ENCODE assay signal across 23 cellular contexts in the genomic region with DNA sequence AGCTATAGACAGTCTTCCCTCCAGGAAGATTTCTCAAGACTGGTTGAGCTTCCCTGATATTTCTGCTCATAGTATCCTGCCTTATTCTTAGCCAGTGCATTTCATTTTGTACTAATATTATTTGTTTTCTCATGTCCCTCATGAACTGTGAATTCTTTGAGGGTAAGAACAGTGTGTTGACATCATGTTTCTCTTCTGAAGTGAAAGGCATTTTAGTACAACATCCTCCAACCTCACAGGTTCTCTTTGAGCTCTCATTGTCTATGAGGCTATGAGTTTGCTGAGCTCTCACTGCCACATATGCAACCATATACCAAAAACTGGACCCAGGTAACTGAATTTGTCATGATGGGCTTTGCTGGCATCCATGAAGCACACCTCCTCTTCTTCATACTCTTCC. TPM values are rescaled to one million over a fixed set of nuclear protein-coding genes. Genes with fewer than 3 reads are reported as not detected.
DNase-seq lines count a peak whose midpoint lies in the region; ATAC-seq, FAIRE-seq and TF ChIP-seq lines count a peak whose summit lies in the region.
"Had no signal": no experiment of that assay in that cellular context is flagged by ENCODE, and none has a peak within 500 bp of the region (broad histone marks: within the 10 kb centered on the region; RNA-seq: fewer than 3 reads in every experiment).

A gene with protein sequence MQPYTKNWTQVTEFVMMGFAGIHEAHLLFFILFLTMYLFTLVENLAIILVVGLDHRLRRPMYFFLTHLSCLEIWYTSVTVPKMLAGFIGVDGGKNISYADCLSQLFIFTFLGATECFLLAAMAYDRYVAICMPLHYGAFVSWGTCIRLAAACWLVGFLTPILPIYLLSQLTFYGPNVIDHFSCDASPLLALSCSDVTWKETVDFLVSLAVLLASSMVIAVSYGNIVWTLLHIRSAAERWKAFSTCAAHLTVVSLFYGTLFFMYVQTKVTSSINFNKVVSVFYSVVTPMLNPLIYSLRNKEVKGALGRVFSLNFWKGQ (plus strand): TSS at position 301 of the 400 bp plus-strand sequence. CDS start 0 bp downstream, at position 301.

- H3K36me3 Mint-ChIP-seq in glutamatergic neuron (ENCODE audit: unreplicated experiment): no peaks in the 10 kb centered on the region
- H3K36me3 Mint-ChIP-seq: CD4-positive, CD25-positive, alpha-beta regulatory T cell; CD8-positive, alpha-beta memory T cell had no signal

- CTCF ChIA-PET in AG04450 (lab: Charles Lee): interaction anchor here (1.1 to 2.0 kb wide), 2 partner anchors 230 to 493 kb away, joined by 3 to 5 read pairs; no protein-coding TSS in a partner anchor

- no peaks in the 10 kb centered on the region for H3K27me3 ChIP-seq in AG04450 (ENCODE audit: control insufficient read depth, insufficient read depth, low read length)
- no peaks in the 10 kb centered on the region for H3K27me3 ChIP-seq in body of pancreas
- no peaks in the 10 kb centered on the region for H3K27me3 ChIP-seq in pancreas
- H3K27me3 ChIP-seq in smooth muscle cell (ENCODE audit: low read depth): no peaks in the 10 kb centered on the region
- H3K27me3 ChIP-seq: BE2C had no signal

- ATAC-seq in body of pancreas (no peak), pancreas (no peak), HG02973 (IDR thresholded peaks at IDR 0.05; ENCODE audit: unreplicated experiment) (no peak), GM18517 (IDR thresholded peaks at IDR 0.05; ENCODE audit: unreplicated experiment) (no peak)
- ATAC-seq: GM12878, GM23338 had no signal

- H3K9me3 ChIP-seq in AG04450 (ENCODE audit: control insufficient read depth, insufficient read depth, low read length) (no peaks in the 10 kb centered on the region), body of pancreas (no peaks in the 10 kb centered on the region), pancreas (no peaks in the 10 kb centered on the region), smooth muscle cell (replicated peaks; ENCODE audit: low read depth) (no peaks in the 10 kb centered on the region)
- H3K9me3 ChIP-seq: BE2C had no signal

- DNase-seq in AG04450 (ENCODE audit: low read depth, low spot score) (no peak), body of pancreas (no peak), pancreas (no peak), smooth muscle cell (lab: John Stamatoyannopoulos, UW; ENCODE audit: unreplicated experiment) (no peak), GM19238 (ENCODE audit: insufficient read length, low spot score) (no peak), glutamatergic neuron (no peak)
- DNase-seq: BE2C; C1 segment of cervical spinal cord; CD4-positive, CD25-positive, alpha-beta regulatory T cell; CD8-positive, alpha-beta memory T cell; COR-L47; DMS 273 treated with DMSO at 0.1 percent for 48 hours; DMS53; DND-41; EL; HCEC 1CT had no signal

- no peaks in the 10 kb centered on the region for H4K20me1 ChIP-seq in smooth muscle cell (ENCODE audit: low read depth)

- H2AFZ ChIP-seq in smooth muscle cell (ENCODE audit: low read depth): no peak within 1 kb of the TSS
- H2AFZ ChIP-seq: GM23338 had no signal

- no peaks in the 10 kb centered on the region for H3F3A ChIP-seq in smooth muscle cell (ENCODE audit: low read depth)

- H3K4me3 ChIP-seq in AG04450 (ENCODE audit: low read depth, low read length) (no peak within 1 kb of the TSS), body of pancreas (no peak within 1 kb of the TSS), pancreas (no peak within 1 kb of the TSS), smooth muscle cell (no peak within 1 kb of the TSS)
- H3K4me3 ChIP-seq: GM12878, GM23338 had no signal

- TF ChIP-seq POLR2A in body of pancreas (IDR thresholded peaks at IDR 0.05): no peak

- POLR2A ChIA-PET in AG04450 (lab: Yijun Ruan, JAX): no interaction called here

- no peaks in the 10 kb centered on the region for H3K79me2 ChIP-seq in smooth muscle cell (ENCODE audit: low read depth)

- no peak for TF ChIP-seq CTCF in AG04450 (IDR thresholded peaks at IDR 0.05; ENCODE audit: low read depth, low read length)
- TF ChIP-seq CTCF in body of pancreas (IDR thresholded peaks at IDR 0.05): no peak
- no peak for TF ChIP-seq CTCF in pancreas (IDR thresholded peaks at IDR 0.05)
- TF ChIP-seq CTCF in smooth muscle cell (IDR thresholded peaks at IDR 0.05; ENCODE audit: borderline replicate concordance, insufficient read depth, poor library complexity, severe bottlenecking): no peak
- no peak for TF ChIP-seq CTCF in glutamatergic neuron (IDR thresholded peaks at IDR 0.05; ENCODE audit: partially characterized antibody, unreplicated experiment)

- no peak within 1 kb of the TSS for H3K27ac Mint-ChIP-seq in glutamatergic neuron (ENCODE audit: unreplicated experiment)
- H3K27ac Mint-ChIP-seq: CD4-positive, CD25-positive, alpha-beta regulatory T cell; CD8-positive, alpha-beta memory T cell; GM23338 had no signal

- H3K9me3 Mint-ChIP-seq in glutamatergic neuron (ENCODE audit: unreplicated experiment): peaks cover 1% of the 10 kb centered on the region

- no peaks in the 10 kb centered on the region for H3K27me3 Mint-ChIP-seq in glutamatergic neuron (ENCODE audit: unreplicated experiment)
- H3K27me3 Mint-ChIP-seq: CD4-positive, CD25-positive, alpha-beta regulatory T cell had no signal

- no peak within 1 kb of the TSS for H3K9ac ChIP-seq in smooth muscle cell (ENCODE audit: low read depth)

- peak within 1 kb of the TSS; percentile 8 for H3K4me2 ChIP-seq in smooth muscle cell
- H3K4me2 ChIP-seq: GM23338 had no signal

- H3K27ac ChIP-seq in AG04450 (ENCODE audit: low read depth, low read length): peak within 1 kb of the TSS; percentile 24
- H3K27ac ChIP-seq in body of pancreas: peak within 1 kb of the TSS in 3 of 4 donors; percentile 30 to 78 (median 74)
- peak within 1 kb of the TSS in 3 of 4 donors; percentile 4 to 74 (median 66) for H3K27ac ChIP-seq in pancreas
- H3K27ac ChIP-seq in smooth muscle cell (ENCODE audit: low read depth): peak within 1 kb of the TSS; percentile 77

- H3K4me1 Mint-ChIP-seq in glutamatergic neuron (ENCODE audit: low read depth, unreplicated experiment): no peaks in the 10 kb centered on the region
- H3K4me1 Mint-ChIP-seq: CD4-positive, CD25-positive, alpha-beta regulatory T cell; CD8-positive, alpha-beta memory T cell; GM23338 had no signal

- H3K4me1 ChIP-seq in body of pancreas (peaks cover 22% of the 10 kb centered on the region), pancreas (peaks cover 0 to 5% (median 0%) of the 10 kb centered on the region in 3 donors), smooth muscle cell (ENCODE audit: low read depth) (peaks cover 5% of the 10 kb centered on the region)
- H3K4me1 ChIP-seq: BE2C had no signal

- no peak for FAIRE-seq in pancreas (lab: Jason Lieb, UNC)
- FAIRE-seq: GM12878, H54 had no signal

- H3K36me3 ChIP-seq in body of pancreas (replicated peaks in 1 of 2; ENCODE audit: insufficient read depth in 1 of 2, low read depth in 2 of 2) (no peaks in the 10 kb centered on the region), pancreas (no peaks in the 10 kb centered on the region), smooth muscle cell (ENCODE audit: low read depth) (no peaks in the 10 kb centered on the region)
- H3K36me3 ChIP-seq: BE2C had no signal

- H3K4me3 Mint-ChIP-seq in glutamatergic neuron (ENCODE audit: unreplicated experiment): no peak within 1 kb of the TSS
- H3K4me3 Mint-ChIP-seq: CD4-positive, CD25-positive, alpha-beta regulatory T cell; CD8-positive, alpha-beta memory T cell; GM23338 had no signal

- intact Hi-C loops in body of pancreas (cut with DNase I) (no loop called here), pancreas (cut with DNase I) (no loop called here)

RNA-seq across cellular contexts. Expression of the gene that starts here (rescaled TPM):
- polyA plus RNA-seq in AG04450 (2011; rRNA removed): not detected in 2 replicates
- not detected in 2 replicates for polyA minus RNA-seq in AG04450 (2011; rRNA and poly(A)+ RNA removed)
- not detected for total RNA-seq in body of pancreas
- total RNA-seq in pancreas: not detected
- not detected for polyA plus RNA-seq in pancreas
- not detected in 2 replicates for total RNA-seq in smooth muscle cell
- not detected in 2 replicates for polyA plus RNA-seq in smooth muscle cell
- not detected for total RNA-seq in glutamatergic neuron (ENCODE audit: unreplicated experiment)
- total RNA-seq: A172; CD4-positive, CD25-positive, alpha-beta regulatory T cell; CD8-positive, alpha-beta memory T cell; G401; GM12878; GM23338 had no signal
- polyA plus RNA-seq: CD4-positive, CD25-positive, alpha-beta regulatory T cell; CD8-positive, alpha-beta memory T cell; GM12878; GM23338 had no signal

Comparison
In these comparisons a context has a peak if more than half of its experiments do, and no peak if none do; other contexts are left out.
1. H3K27ac ChIP-seq: peak in every context shown above with its lines; median percentile 77 in smooth muscle cell; 74 in body of pancreas; 66 in pancreas; 24 in AG04450.